ENCODE assay signal across 8 cellular contexts in genomic region chr16:46689492-46690280, GRCh38. TPM values are rescaled to one million over a fixed set of nuclear protein-coding genes. Genes with fewer than 3 reads are reported as not detected.
DNase-seq lines count a peak whose midpoint lies in the region; ATAC-seq and TF ChIP-seq lines count a peak whose summit lies in the region.

Gene ORC6 (plus strand): TSS chr16:46689659. CDS start chr16:46689706, 47 bp downstream.

- H3K4me3 Mint-ChIP-seq in GM23338 = no peak within 1 kb of the TSS
- no peak within 1 kb of the TSS for H3K4me3 Mint-ChIP-seq in activated T-helper 2 cell treated with anti-CD3 and anti-CD28 coated beads, Interferon-gamma antibody, Interleukin-2, Interleukin-4, amounts not matched to agents 10 μg/mL and 5 μg/mL and 100 μg/mL, durations not matched to agents 14 hours and 24 hours and 36 hours (ENCODE audit: low read depth)
- no peak within 1 kb of the TSS for H3K4me3 Mint-ChIP-seq in nephron progenitor cell
- no peak within 1 kb of the TSS for H3K4me3 Mint-ChIP-seq in stimulated activated naive CD8-positive, alpha-beta T cell treated with anti-CD3 and anti-CD28 coated beads, Interleukin-15, amount 100 ng/mL, for 72 hours

- DNase-seq in ELR (ENCODE audit: low read depth) (peak; percentile 98), GM23338 (ENCODE audit: low spot score) (peak; percentile 98), RWPE1 (ENCODE audit: low spot score) (peak; percentile 98), fibroblast of the aortic adventitia (ENCODE audit: low read depth) (peak; percentile 96), nephron progenitor cell (peak; percentile 99)
- DNase-seq in activated T-helper 2 cell treated with anti-CD3 and anti-CD28 coated beads, Interferon-gamma antibody, Interleukin-2, Interleukin-4, amounts not matched to agents 10 μg/mL and 5 μg/mL and 100 μg/mL, durations not matched to agents 14 hours and 24 hours and 36 hours (ENCODE audit: low spot score) = peak; percentile 94
- peak; percentile 96 for DNase-seq in stimulated activated naive CD8-positive, alpha-beta T cell treated with anti-CD3 and anti-CD28 coated beads, Interleukin-15, amount 100 ng/mL, for 72 hours

- H3K27me3 Mint-ChIP-seq in GM23338 (ENCODE audit: insufficient read depth, low read depth, poor library complexity) (peaks cover 2% of the 10 kb centered on the region), nephron progenitor cell (ENCODE audit: low read depth, poor library complexity) (no peaks in the 10 kb centered on the region)
- H3K27me3 Mint-ChIP-seq in activated T-helper 2 cell treated with anti-CD3 and anti-CD28 coated beads, Interferon-gamma antibody, Interleukin-2, Interleukin-4, amounts not matched to agents 10 μg/mL and 5 μg/mL and 100 μg/mL, durations not matched to agents 14 hours and 24 hours and 36 hours (ENCODE audit: low read depth) = no peaks in the 10 kb centered on the region
- H3K27me3 Mint-ChIP-seq in stimulated activated naive CD8-positive, alpha-beta T cell treated with anti-CD3 and anti-CD28 coated beads, Interleukin-15, amount 100 ng/mL, for 72 hours = no peaks in the 10 kb centered on the region

- intact Hi-C loops in activated T-helper 2 cell treated with anti-CD3 and anti-CD28 coated beads, Interferon-gamma antibody, Interleukin-2, Interleukin-4, amounts not matched to agents 10 μg/mL and 5 μg/mL and 100 μg/mL, durations not matched to agents 14 hours and 24 hours and 36 hours (cut with micrococcal nuclease) = loop anchor here (1.0 to 5.0 kb wide), 6 partner anchors 67 to 773 kb away; partner anchors contain the start of genes C16orf87, DNAJA2, GPT2 and ITFG1

- H3K4me1 ChIP-seq in GM23338 (ENCODE audit: insufficient read depth) = peaks cover 36% of the 10 kb centered on the region

- CTCF ChIA-PET in RWPE1 (lab: Yijun Ruan, JAX) = interaction anchor here (0.7 to 1.7 kb wide), 2 partner anchors 14 to 16 kb away, joined by 3 to 7 read pairs; no protein-coding TSS in a partner anchor

- TF ChIP-seq CTCF in GM23338 (conservative IDR thresholded peaks at IDR 0.05; ENCODE audit: low read depth in 2 of 2) (peak; percentile 55 to 66), LNCAP (IDR thresholded peaks at IDR 0.05) (peak; percentile 66), RWPE1 (conservative IDR thresholded peaks at IDR 0.05; ENCODE audit: low read depth) (peak; percentile 73), fibroblast of the aortic adventitia (IDR thresholded peaks at IDR 0.05; ENCODE audit: insufficient read depth, low read length) (peak; percentile 57), nephron progenitor cell (IDR thresholded peaks at IDR 0.05) (peak; percentile 35)

- H3K79me2 ChIP-seq in GM23338 (replicated peaks; ENCODE audit: insufficient read depth) = peaks cover 68% of the 10 kb centered on the region

- peak within 1 kb of the TSS; percentile 96 for H3K4me2 ChIP-seq in GM23338

- peak within 1 kb of the TSS; percentile 82 for H2AFZ ChIP-seq in GM23338

- no peaks in the 10 kb centered on the region for H3K9me3 Mint-ChIP-seq in GM23338
- no peaks in the 10 kb centered on the region for H3K9me3 Mint-ChIP-seq in activated T-helper 2 cell treated with anti-CD3 and anti-CD28 coated beads, Interferon-gamma antibody, Interleukin-2, Interleukin-4, amounts not matched to agents 10 μg/mL and 5 μg/mL and 100 μg/mL, durations not matched to agents 14 hours and 24 hours and 36 hours
- H3K9me3 Mint-ChIP-seq in nephron progenitor cell = no peaks in the 10 kb centered on the region
- H3K9me3 Mint-ChIP-seq in stimulated activated naive CD8-positive, alpha-beta T cell treated with anti-CD3 and anti-CD28 coated beads, Interleukin-15, amount 100 ng/mL, for 72 hours = no peaks in the 10 kb centered on the region

- H3K4me3 ChIP-seq in GM23338 (peak within 1 kb of the TSS; percentile 87), fibroblast of the aortic adventitia (ENCODE audit: low read depth, low read length) (peak within 1 kb of the TSS; percentile 99)

- ATAC-seq in GM23338 = peak; percentile 84
- ATAC-seq in stimulated activated naive CD8-positive, alpha-beta T cell treated with anti-CD3 and anti-CD28 coated beads, Interleukin-15, amount 100 ng/mL, for 72 hours = peak; percentile 87

- POLR2A ChIA-PET in RWPE1 (lab: Yijun Ruan, JAX; ENCODE audit: low non-redundant PET) = no interaction called here

- H3K36me3 ChIP-seq in GM23338 (ENCODE audit: insufficient read depth) = peaks cover 18% of the 10 kb centered on the region

- peaks cover 47% of the 10 kb centered on the region for H4K20me1 ChIP-seq in GM23338 (replicated peaks; ENCODE audit: insufficient read depth)

- H3K9me2 ChIP-seq in GM23338 (ENCODE audit: insufficient read depth) = no peaks in the 10 kb centered on the region

- H3K4me1 Mint-ChIP-seq in GM23338 (peaks cover 34% of the 10 kb centered on the region), nephron progenitor cell (peaks cover 44% of the 10 kb centered on the region)
- H3K4me1 Mint-ChIP-seq in activated T-helper 2 cell treated with anti-CD3 and anti-CD28 coated beads, Interferon-gamma antibody, Interleukin-2, Interleukin-4, amounts not matched to agents 10 μg/mL and 5 μg/mL and 100 μg/mL, durations not matched to agents 14 hours and 24 hours and 36 hours (ENCODE audit: low read depth) = peaks cover 44% of the 10 kb centered on the region
- H3K4me1 Mint-ChIP-seq in stimulated activated naive CD8-positive, alpha-beta T cell treated with anti-CD3 and anti-CD28 coated beads, Interleukin-15, amount 100 ng/mL, for 72 hours = peaks cover 45% of the 10 kb centered on the region

- no peak within 1 kb of the TSS for H3K27ac Mint-ChIP-seq in GM23338
- no peak within 1 kb of the TSS for H3K27ac Mint-ChIP-seq in activated T-helper 2 cell treated with anti-CD3 and anti-CD28 coated beads, Interferon-gamma antibody, Interleukin-2, Interleukin-4, amounts not matched to agents 10 μg/mL and 5 μg/mL and 100 μg/mL, durations not matched to agents 14 hours and 24 hours and 36 hours
- no peak within 1 kb of the TSS for H3K27ac Mint-ChIP-seq in nephron progenitor cell
- H3K27ac Mint-ChIP-seq in stimulated activated naive CD8-positive, alpha-beta T cell treated with anti-CD3 and anti-CD28 coated beads, Interleukin-15, amount 100 ng/mL, for 72 hours = no peak within 1 kb of the TSS

- H3K27ac ChIP-seq in GM23338 (ENCODE audit: low read depth) = peak within 1 kb of the TSS; percentile 65
- peak within 1 kb of the TSS; percentile 96 for H3K27ac ChIP-seq in RWPE1

- H3F3A ChIP-seq in GM23338 (replicated peaks; ENCODE audit: low read depth) = no peaks in the 10 kb centered on the region

- H3K27me3 ChIP-seq in GM23338 (ENCODE audit: insufficient read depth) = no peaks in the 10 kb centered on the region

- H3K36me3 Mint-ChIP-seq in GM23338 (ENCODE audit: low read depth) (peaks cover 3% of the 10 kb centered on the region), nephron progenitor cell (ENCODE audit: low read depth) (peaks cover 20% of the 10 kb centered on the region)
- H3K36me3 Mint-ChIP-seq in activated T-helper 2 cell treated with anti-CD3 and anti-CD28 coated beads, Interferon-gamma antibody, Interleukin-2, Interleukin-4, amounts not matched to agents 10 μg/mL and 5 μg/mL and 100 μg/mL, durations not matched to agents 14 hours and 24 hours and 36 hours (ENCODE audit: low read depth) = peaks cover 25% of the 10 kb centered on the region

TF ChIP-seq in GM23338, 12 proteins besides CTCF, POLR2A, EP300 and RAD21:
- TF ChIP-seq POLR2AphosphoS5 (IDR thresholded peaks at IDR 0.05; ENCODE audit: low read depth) = peak; percentile 81
- TF ChIP-seq ZNF331 (CRISPR knock-in tag; IDR thresholded peaks at IDR 0.05; ENCODE audit: low read depth) = no peak
- TF ChIP-seq CREB1 (CRISPR knock-in tag; IDR thresholded peaks at IDR 0.05; ENCODE audit: low read depth) = no peak
TF ChIP-seq in GM23338: peak in this region for 1.

RNA-seq across cellular contexts. Expression of gene ORC6, which starts in this region (rescaled TPM):
- 71.5 and 75.7 TPM in 2 replicates for total RNA-seq in GM23338 (2014; rRNA removed; shearing (Covaris generic))
- polyA plus RNA-seq in GM23338 (2016; fragmentation: Nextera tagmentation; extraction: Ambion mirVana) = 92.0 and 103 TPM in 2 replicates
- total RNA-seq in activated T-helper 2 cell treated with anti-CD3 and anti-CD28 coated beads, Interferon-gamma antibody, Interleukin-2, Interleukin-4, amounts not matched to agents 10 μg/mL and 5 μg/mL and 100 μg/mL, durations not matched to agents 14 hours and 24 hours and 36 hours = 56.2 and 56.8 TPM in 2 replicates
- total RNA-seq in fibroblast of the aortic adventitia (ENCODE audit: low replicate concordance) = 3.5 and 17.2 TPM in 2 replicates

Comparison
In these comparisons a context has a peak if more than half of its experiments do, and no peak if none do; other contexts are left out.
1. Peak in every context shown above with its lines: DNase-seq, ATAC-seq, H3K4me3 ChIP-seq and H3K27ac ChIP-seq.